Comparison of ENCODE assay signal across 1 cellular context in the genomic region with DNA sequence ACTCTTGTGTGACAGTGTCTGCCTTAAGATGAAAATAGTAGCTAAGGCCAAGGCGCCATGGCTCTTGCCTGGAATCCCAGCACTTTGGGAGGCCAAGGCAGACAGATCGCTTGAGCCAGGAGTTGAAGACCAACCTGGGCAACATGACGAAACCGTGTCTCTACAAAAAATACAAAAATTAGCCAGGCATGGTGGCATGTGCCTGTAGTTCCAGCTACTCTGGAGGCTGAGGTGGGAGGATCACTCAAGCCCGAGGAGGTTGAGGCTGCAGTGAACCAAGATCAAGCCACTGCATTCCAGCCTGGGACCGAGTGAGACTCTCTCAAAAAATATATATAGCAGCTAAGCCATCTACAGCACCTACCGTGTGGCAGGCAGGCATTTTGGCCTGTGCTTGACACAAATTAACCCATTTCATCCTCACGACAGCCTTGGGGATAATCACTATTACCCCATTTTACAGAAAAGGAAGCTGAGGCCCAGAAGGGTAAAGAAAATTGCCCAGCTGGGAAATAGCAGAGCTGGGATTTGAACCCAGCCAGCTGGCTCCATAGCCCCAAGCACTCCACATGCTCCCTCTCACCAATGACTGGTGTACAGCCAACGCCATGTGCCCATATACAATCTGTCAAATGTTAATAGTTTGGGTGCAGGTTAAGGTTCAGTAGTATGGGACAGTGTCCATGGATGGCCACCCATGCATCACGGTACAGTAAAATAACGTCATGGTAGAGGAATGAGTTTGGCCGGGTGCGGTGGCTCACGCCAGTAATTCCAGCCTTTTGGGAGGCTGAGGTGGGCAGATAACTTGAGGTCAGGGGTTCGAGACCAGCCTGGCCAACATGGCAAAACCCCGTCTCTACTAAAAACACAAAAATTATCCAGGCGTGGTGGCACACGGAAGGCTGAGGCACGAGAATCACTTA.
TF ChIP-seq lines count a peak whose summit lies in the region.

No MANE protein-coding gene starts in this region.

TF ChIP-seq in HepG2, 621 proteins besides CTCF, POLR2A, EP300 and RAD21 (continued from another document and continues in another):
- TF ChIP-seq, protein P1, sequence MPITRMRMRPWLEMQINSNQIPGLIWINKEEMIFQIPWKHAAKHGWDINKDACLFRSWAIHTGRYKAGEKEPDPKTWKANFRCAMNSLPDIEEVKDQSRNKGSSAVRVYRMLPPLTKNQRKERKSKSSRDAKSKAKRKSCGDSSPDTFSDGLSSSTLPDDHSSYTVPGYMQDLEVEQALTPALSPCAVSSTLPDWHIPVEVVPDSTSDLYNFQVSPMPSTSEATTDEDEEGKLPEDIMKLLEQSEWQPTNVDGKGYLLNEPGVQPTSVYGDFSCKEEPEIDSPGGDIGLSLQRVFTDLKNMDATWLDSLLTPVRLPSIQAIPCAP (CRISPR knock-in tag; IDR thresholded peaks at IDR 0.05; ENCODE audit: low read depth): no peak
- TF ChIP-seq, protein P2, sequence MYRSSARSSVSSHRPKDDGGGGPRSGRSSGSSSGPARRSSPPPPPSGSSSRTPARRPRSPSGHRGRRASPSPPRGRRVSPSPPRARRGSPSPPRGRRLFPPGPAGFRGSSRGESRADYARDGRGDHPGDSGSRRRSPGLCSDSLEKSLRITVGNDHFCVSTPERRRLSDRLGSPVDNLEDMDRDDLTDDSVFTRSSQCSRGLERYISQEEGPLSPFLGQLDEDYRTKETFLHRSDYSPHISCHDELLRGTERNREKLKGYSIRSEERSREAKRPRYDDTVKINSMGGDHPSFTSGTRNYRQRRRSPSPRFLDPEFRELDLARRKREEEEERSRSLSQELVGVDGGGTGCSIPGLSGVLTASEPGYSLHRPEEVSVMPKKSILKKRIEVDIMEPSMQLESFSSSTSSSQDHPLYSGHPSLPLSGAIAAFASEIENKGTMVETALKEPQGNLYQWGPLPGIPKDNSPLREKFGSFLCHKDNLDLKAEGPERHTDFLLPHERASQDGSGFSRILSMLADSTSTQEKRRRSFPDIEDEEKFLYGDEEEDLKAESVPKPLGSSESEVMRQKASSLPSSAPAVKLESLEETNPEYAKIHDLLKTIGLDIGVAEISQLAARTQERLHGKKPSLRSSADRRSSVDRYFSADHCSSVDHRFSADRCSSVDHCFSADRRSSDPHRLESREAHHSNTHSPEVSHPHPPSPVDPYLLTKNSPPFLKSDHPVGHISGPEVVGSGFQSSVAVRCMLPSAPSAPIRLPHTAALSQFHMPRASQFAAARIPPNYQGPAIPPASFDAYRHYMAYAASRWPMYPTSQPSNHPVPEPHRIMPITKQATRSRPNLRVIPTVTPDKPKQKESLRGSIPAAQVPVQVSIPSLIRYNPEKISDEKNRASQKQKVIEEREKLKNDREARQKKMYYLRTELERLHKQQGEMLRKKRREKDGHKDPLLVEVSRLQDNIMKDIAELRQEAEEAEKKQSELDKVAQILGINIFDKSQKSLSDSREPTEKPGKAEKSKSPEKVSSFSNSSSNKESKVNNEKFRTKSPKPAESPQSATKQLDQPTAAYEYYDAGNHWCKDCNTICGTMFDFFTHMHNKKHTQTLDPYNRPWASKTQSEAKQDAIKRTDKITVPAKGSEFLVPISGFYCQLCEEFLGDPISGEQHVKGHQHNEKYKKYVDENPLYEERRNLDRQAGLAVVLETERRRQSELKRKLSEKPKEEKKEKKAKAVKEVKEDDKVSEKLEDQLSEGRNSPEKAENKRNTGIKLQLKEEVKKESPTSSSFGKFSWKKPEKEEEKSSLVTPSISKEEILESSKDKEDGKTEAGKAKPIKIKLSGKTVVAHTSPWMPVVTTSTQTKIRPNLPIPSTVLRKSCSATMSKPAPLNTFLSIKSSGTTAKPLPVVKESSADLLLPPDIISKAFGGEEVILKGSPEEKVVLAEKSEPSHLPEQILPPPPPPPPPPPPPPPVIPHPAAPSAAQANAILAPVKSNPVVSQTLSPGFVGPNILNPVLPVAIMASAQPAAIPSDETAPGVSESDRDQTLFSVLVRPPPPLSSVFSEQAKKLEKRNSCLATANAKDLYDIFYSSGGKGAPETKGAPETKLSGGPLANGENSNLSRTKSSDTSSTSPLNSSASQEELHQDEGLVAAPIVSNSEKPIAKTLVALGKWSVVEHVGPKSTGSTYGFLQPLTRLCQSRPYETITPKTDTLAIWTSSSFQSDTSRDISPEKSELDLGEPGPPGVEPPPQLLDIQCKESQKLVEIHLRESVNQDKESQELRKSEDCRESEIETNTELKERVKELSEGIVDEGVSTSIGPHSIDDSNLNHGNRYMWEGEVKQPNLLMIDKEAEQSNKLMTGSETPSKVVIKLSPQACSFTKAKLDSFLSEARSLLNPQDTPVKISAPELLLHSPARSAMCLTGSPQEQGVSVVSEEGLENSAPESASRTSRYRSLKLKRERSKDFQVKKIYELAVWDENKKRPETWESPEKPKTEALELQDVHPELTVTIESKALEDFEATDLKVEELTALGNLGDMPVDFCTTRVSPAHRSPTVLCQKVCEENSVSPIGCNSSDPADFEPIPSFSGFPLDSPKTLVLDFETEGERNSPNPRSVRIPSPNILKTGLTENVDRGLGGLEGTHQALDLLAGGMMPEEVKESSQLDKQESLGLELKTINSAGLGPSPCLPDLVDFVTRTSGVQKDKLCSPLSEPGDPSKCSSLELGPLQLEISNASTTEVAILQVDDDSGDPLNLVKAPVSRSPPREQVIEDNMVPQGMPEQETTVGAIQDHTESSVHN (CRISPR knock-in tag; IDR thresholded peaks at IDR 0.05): no peak
- TF ChIP-seq STAG1 (CRISPR knock-in tag; IDR thresholded peaks at IDR 0.05) (no peak), ZNF44 (CRISPR knock-in tag; IDR thresholded peaks at IDR 0.05) (no peak; the same call in 1 of the 2 replicates), XBP1 (CRISPR knock-in tag; IDR thresholded peaks at IDR 0.05) (no peak), FOXP1 (IDR thresholded peaks at IDR 0.05) (no peak), FOXP1 (CRISPR knock-in tag; IDR thresholded peaks at IDR 0.05) (peak; percentile 73; the same call in 1 of the 2 replicates), KDM6A (CRISPR knock-in tag; IDR thresholded peaks at IDR 0.05; ENCODE audit: low read depth) (no peak), UBTF (CRISPR knock-in tag; IDR thresholded peaks at IDR 0.05) (peak; percentile 17; the same call in 1 of the 2 replicates), HIC2 (CRISPR knock-in tag; IDR thresholded peaks at IDR 0.05; ENCODE audit: low read depth) (no peak), ESRRA (CRISPR knock-in tag; IDR thresholded peaks at IDR 0.05; ENCODE audit: low read depth) (0 out of 2 replicates have a peak, but pooled peaks have one; percentile 1), NR0B2 (CRISPR knock-in tag; IDR thresholded peaks at IDR 0.05) (no peak), ZNF772 (CRISPR knock-in tag; IDR thresholded peaks at IDR 0.05) (peak; percentile 15; the same call in 1 of the 2 replicates), GZF1 (CRISPR knock-in tag; IDR thresholded peaks at IDR 0.05) (no peak), ZBTB34 (CRISPR knock-in tag; IDR thresholded peaks at IDR 0.05) (no peak)
- TF ChIP-seq, protein P3, sequence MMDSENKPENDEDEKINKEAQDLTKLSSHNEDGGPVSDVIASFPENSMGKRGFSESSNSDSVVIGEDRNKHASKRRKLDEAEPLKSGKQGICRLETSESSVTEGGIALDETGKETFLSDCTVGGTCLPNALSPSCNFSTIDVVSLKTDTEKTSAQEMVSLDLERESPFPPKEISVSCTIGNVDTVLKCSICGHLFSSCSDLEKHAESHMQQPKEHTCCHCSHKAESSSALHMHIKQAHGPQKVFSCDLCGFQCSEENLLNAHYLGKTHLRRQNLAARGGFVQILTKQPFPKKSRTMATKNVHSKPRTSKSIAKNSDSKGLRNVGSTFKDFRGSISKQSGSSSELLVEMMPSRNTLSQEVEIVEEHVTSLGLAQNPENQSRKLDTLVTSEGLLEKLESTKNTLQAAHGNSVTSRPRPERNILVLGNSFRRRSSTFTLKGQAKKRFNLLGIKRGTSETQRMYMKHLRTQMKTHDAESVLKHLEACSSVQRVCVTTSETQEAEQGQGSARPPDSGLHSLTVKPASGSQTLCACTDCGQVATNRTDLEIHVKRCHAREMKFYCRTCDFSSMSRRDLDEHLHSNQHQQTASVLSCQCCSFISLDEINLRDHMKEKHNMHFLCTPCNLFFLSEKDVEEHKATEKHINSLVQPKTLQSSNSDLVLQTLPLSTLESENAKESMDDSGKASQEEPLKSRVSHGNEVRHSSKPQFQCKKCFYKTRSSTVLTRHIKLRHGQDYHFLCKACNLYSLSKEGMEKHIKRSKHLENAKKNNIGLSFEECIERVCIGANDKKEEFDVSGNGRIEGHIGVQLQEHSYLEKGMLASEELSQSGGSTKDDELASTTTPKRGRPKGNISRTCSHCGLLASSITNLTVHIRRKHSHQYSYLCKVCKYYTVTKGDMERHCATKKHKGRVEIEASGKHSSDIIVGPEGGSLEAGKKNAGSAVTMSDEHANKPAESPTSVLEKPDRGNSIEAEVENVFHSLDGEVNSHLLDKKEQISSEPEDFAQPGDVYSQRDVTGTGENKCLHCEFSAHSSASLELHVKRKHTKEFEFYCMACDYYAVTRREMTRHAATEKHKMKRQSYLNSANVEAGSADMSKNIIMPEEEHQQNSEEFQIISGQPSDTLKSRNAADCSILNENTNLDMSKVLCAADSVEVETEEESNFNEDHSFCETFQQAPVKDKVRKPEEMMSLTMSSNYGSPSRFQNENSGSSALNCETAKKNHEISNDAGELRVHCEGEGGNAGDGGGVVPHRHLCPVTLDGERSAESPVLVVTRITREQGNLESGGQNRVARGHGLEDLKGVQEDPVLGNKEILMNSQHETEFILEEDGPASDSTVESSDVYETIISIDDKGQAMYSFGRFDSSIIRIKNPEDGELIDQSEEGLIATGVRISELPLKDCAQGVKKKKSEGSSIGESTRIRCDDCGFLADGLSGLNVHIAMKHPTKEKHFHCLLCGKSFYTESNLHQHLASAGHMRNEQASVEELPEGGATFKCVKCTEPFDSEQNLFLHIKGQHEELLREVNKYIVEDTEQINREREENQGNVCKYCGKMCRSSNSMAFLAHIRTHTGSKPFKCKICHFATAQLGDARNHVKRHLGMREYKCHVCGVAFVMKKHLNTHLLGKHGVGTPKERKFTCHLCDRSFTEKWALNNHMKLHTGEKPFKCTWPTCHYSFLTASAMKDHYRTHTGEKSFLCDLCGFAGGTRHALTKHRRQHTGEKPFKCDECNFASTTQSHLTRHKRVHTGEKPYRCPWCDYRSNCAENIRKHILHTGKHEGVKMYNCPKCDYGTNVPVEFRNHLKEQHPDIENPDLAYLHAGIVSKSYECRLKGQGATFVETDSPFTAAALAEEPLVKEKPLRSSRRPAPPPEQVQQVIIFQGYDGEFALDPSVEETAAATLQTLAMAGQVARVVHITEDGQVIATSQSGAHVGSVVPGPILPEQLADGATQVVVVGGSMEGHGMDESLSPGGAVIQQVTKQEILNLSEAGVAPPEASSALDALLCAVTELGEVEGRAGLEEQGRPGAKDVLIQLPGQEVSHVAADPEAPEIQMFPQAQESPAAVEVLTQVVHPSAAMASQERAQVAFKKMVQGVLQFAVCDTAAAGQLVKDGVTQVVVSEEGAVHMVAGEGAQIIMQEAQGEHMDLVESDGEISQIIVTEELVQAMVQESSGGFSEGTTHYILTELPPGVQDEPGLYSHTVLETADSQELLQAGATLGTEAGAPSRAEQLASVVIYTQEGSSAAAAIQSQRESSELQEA (CRISPR knock-in tag; IDR thresholded peaks at IDR 0.05; ENCODE audit: not compliant biosample characterization): no peak
- TF ChIP-seq, protein P4, sequence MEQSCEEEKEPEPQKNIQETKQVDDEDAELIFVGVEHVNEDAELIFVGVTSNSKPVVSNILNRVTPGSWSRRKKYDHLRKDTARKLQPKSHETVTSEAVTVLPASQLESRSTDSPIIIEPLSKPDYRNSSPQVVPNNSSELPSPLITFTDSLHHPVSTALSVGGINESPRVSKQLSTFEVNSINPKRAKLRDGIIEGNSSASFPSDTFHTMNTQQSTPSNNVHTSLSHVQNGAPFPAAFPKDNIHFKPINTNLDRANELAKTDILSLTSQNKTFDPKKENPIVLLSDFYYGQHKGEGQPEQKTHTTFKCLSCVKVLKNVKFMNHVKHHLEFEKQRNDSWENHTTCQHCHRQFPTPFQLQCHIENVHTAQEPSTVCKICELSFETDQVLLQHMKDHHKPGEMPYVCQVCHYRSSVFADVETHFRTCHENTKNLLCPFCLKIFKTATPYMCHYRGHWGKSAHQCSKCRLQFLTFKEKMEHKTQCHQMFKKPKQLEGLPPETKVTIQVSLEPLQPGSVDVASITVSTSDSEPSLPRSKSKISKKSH (CRISPR knock-in tag; IDR thresholded peaks at IDR 0.05; ENCODE audit: borderline replicate concordance): 0 out of 2 replicates have a peak, but pooled peaks have one; percentile 4
